11 cellular contexts compared by ENCODE assay signal in the genomic region with DNA sequence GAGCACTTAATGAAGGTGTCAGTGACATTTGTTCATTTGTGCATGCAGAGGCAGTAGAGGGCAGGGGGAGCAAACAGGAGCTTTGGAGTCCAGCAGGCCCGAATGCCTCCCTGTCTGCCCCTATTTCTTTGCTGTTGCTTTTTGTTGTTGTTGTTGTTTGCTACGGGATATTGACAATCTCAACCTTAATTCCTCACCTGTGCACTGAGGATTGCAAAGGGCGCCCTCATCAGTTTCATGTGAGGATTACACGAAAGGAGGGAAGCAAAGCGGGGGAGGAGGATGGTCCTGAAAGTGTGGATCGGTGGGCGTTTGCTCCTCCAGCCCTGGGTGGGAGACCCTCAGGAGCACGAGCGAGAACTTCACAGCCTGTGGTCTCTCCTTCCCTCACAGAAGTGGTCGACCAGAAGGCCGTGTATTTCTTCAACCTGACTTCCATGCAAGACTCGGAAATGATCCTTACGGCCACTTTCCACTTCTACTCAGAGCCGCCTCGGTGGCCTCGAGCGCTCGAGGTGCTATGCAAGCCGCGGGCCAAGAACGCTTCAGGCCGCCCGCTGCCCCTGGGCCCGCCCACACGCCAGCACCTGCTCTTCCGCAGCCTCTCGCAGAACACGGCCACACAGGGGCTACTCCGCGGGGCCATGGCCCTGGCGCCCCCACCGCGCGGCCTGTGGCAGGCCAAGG. TPM values are rescaled to one million over a fixed set of nuclear protein-coding genes. Genes with fewer than 3 reads are reported as not detected.
DNase-seq lines count a peak whose midpoint lies in the region; ATAC-seq and TF ChIP-seq lines count a peak whose summit lies in the region.
"Had no signal": no experiment of that assay in that cellular context is flagged by ENCODE, and none has a peak within 500 bp of the region (broad histone marks: within the 10 kb centered on the region; RNA-seq: fewer than 3 reads in every experiment).

No MANE protein-coding gene starts in this region.

- no peak for DNase-seq in BE2C
- peak; percentile 19 to 31 for DNase-seq in activated CD4-positive, alpha-beta T cell treated with anti-CD3 and anti-CD28 coated beads, Interleukin-2, amount 50 U/mL, for 48 hours
- DNase-seq in kidney epithelial cell (ENCODE audit: low read depth), result no peak
- DNase-seq in GF-D8 (lab: John Stamatoyannopoulos, UW), result no peak
- DNase-seq in natural killer cell, result no peak
- no peak for DNase-seq in epidermal melanocyte (ENCODE audit: insufficient read length, low spot score)
- DNase-seq: T1000 had no signal

- peak; percentile 53 for TF ChIP-seq CTCF in BE2C (IDR thresholded peaks at IDR 0.05; ENCODE audit: low read depth, low read length)
- TF ChIP-seq CTCF in GM12872 (IDR thresholded peaks at IDR 0.05; ENCODE audit: insufficient read depth, low read depth, low read length), result 0 out of 3 replicates have a peak, but pooled peaks have one; percentile 33
- peak; percentile 12 for TF ChIP-seq CTCF in kidney epithelial cell (IDR thresholded peaks at IDR 0.05; ENCODE audit: insufficient read depth, low read length, poor library complexity, severe bottlenecking)
- TF ChIP-seq CTCF in natural killer cell (IDR thresholded peaks at IDR 0.05), result no peak

- no peak for ATAC-seq in HG03175 (IDR thresholded peaks at IDR 0.05; ENCODE audit: unreplicated experiment)
- ATAC-seq in natural killer cell, result no peak
- ATAC-seq: activated naive CD4-positive, alpha-beta T cell treated with anti-CD3 and anti-CD28 coated beads, Interleukin-2, amount 50 U/mL, for 72 hours had no signal

- no peak overlapping the region for H3K27ac Mint-ChIP-seq in natural killer cell
- H3K27ac Mint-ChIP-seq: activated naive CD4-positive, alpha-beta T cell treated with anti-CD3 and anti-CD28 coated beads, Interleukin-2, amount 50 U/mL, for 72 hours had no signal

- no peaks in the 10 kb centered on the region for H3K9me3 Mint-ChIP-seq in natural killer cell
- H3K9me3 Mint-ChIP-seq: activated naive CD4-positive, alpha-beta T cell treated with anti-CD3 and anti-CD28 coated beads, Interleukin-2, amount 50 U/mL, for 72 hours had no signal

- H3K27me3 ChIP-seq in BE2C (no peaks in the 10 kb centered on the region), kidney epithelial cell (ENCODE audit: control insufficient read depth, insufficient read depth, low read length) (peaks cover 15% of the 10 kb centered on the region)

- H3K9me3 ChIP-seq in BE2C, result no peaks in the 10 kb centered on the region

- H3K4me3 ChIP-seq in BE2C (ENCODE audit: low read depth, low read length) (no peak overlapping the region), kidney epithelial cell (ENCODE audit: low read depth, low read length) (no peak overlapping the region)

- H3K27me3 Mint-ChIP-seq in natural killer cell (ENCODE audit: low read depth in 2 of 2), result no peaks in the 10 kb centered on the region

- H3K36me3 ChIP-seq in BE2C (no peaks in the 10 kb centered on the region), kidney epithelial cell (ENCODE audit: control insufficient read depth, insufficient read depth, low read length) (no peaks in the 10 kb centered on the region)

- no peak overlapping the region for H3K4me3 Mint-ChIP-seq in natural killer cell

- no peaks in the 10 kb centered on the region for H3K4me1 ChIP-seq in BE2C

- H3K36me3 Mint-ChIP-seq in natural killer cell, result no peaks in the 10 kb centered on the region
- H3K36me3 Mint-ChIP-seq: activated naive CD4-positive, alpha-beta T cell treated with anti-CD3 and anti-CD28 coated beads, Interleukin-2, amount 50 U/mL, for 72 hours had no signal

- H3K4me1 Mint-ChIP-seq in natural killer cell, result no peaks in the 10 kb centered on the region

- intact Hi-C loops in natural killer cell (cut with micrococcal nuclease), result no loop called here

RNA-seq across cellular contexts. Expression of gene GDF10, which starts 9.5 kb away (rescaled TPM):
- not detected for polyA plus RNA-seq in BE2C (2012; ENCODE audit: insufficient read depth, insufficient read length, low read depth)
- not detected in 2 replicates for total RNA-seq in kidney epithelial cell
- total RNA-seq in natural killer cell, result not detected
- total RNA-seq: NCI-H460 had no signal

RNA-seq across cellular contexts. Expression of gene GDF2, which starts 12.7 kb away (rescaled TPM):
- polyA plus RNA-seq in BE2C (2012; ENCODE audit: insufficient read depth, insufficient read length, low read depth), result not detected
- total RNA-seq in kidney epithelial cell (not detected in 2 replicates), natural killer cell (not detected)
- total RNA-seq: activated naive CD4-positive, alpha-beta T cell treated with anti-CD3 and anti-CD28 coated beads, Interleukin-2, amount 50 U/mL, for 72 hours; NCI-H460 had no signal

RNA-seq across cellular contexts. Expression of gene RBP3, which starts 38.6 kb away (rescaled TPM):
- polyA plus RNA-seq in BE2C (2012; ENCODE audit: insufficient read depth, insufficient read length, low read depth), result not detected
- total RNA-seq in kidney epithelial cell, result not detected in 2 replicates
- total RNA-seq in natural killer cell, result not detected
- total RNA-seq: activated naive CD4-positive, alpha-beta T cell treated with anti-CD3 and anti-CD28 coated beads, Interleukin-2, amount 50 U/mL, for 72 hours; NCI-H460 had no signal

Comparison
In these comparisons a context has a peak if more than half of its experiments do, and no peak if none do; other contexts are left out.
1. DNase-seq: peak in activated CD4-positive, alpha-beta T cell treated with anti-CD3 and anti-CD28 coated beads, Interleukin-2, amount 50 U/mL, for 48 hours (2 of 2); none in BE2C (single experiment), kidney epithelial cell (single experiment), GF-D8 (single experiment), natural killer cell (single experiment) and epidermal melanocyte (single experiment).